Comparison of ENCODE assay signal across 9 cellular contexts in the genomic region with DNA sequence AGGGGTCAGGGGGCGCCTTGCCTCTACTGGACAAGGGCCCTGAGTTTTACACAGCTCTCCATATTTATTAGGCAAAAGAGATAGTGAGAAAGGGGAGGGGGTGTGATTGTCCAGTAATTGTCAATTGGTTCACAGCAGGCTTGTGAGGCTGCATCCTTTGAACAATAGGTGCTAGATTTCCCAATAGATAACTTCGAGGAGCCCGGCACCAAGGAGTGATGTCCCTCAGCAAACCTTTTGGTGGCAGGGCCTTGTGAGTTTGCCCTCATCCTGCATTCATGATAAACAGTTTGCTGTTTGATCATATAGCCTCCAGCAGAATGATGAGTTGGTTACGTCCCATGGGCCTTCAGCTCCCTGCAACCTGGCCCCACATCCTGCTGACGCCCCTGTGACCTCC. TPM values are rescaled to one million over a fixed set of nuclear protein-coding genes. Genes with fewer than 3 reads are reported as not detected.
"Had no signal": no experiment of that assay in that cellular context is flagged by ENCODE, and none has a peak within 500 bp of the region (broad histone marks: within the 10 kb centered on the region; RNA-seq: fewer than 3 reads in every experiment).

No MANE protein-coding gene starts in this region.

- H3K36me3 Mint-ChIP-seq: IgD-negative memory B cell had no signal

- H3K4me2 ChIP-seq: GM23338 had no signal

- H3K9me3 Mint-ChIP-seq: IgD-negative memory B cell had no signal

- H3K27ac Mint-ChIP-seq: GM23338, H9, IgD-negative memory B cell had no signal

- DNase-seq: H9, HCEC 1CT, KBM-7 had no signal

- H3K4me3 Mint-ChIP-seq: GM23338, H9, IgD-negative memory B cell had no signal

- FAIRE-seq: H1, H54, HepG2 had no signal

- H3K4me3 ChIP-seq: GM23338 had no signal

- H2AFZ ChIP-seq: GM23338 had no signal

- H3K27ac ChIP-seq: HL-60 had no signal

RNA-seq across cellular contexts. Expression of a gene that starts 2.7 kb away (rescaled TPM):
- polyA plus RNA-seq: IgD-negative memory B cell had no signal
